ENCODE assay signal across 18 cellular contexts in the genomic region with DNA sequence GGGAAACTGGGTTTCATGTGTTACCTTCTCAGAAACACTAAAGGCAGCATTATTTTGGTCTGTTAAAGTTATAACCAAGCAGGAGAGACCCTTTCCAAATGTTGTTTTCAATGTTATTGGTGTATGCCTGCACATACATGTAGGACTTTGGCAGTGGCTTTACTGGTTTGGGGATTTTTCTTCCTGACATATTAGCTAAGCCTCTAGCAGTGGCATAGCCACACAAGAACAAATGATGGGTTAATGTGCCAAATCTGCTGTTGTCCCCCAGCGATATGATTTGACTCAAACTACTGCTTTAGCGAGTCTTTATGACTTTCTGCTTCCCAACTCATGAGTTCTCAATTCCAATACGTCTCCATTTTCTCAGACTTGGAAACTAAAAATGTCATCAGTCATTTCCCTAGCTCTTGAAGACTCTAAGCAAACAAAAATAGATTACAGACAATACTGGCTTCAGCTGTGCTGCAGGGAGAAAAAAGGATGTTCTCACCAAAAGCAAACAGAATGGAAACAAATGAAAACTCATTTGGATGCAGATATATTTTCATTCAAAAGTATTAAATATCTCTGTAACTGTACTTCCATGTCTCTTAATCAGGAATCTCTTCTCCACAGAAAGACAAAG. TPM values are rescaled to one million over a fixed set of nuclear protein-coding genes. Genes with fewer than 3 reads are reported as not detected.
DNase-seq lines count a peak whose midpoint lies in the region; ATAC-seq and TF ChIP-seq lines count a peak whose summit lies in the region.
"Had no signal": no experiment of that assay in that cellular context is flagged by ENCODE, and none has a peak within 500 bp of the region (broad histone marks: within the 10 kb centered on the region; RNA-seq: fewer than 3 reads in every experiment).

No MANE protein-coding gene starts in this region.

- CTCF ChIA-PET in AG04450 (lab: Charles Lee): interaction anchor here (1.9 kb wide), 1 partner anchor 8 kb away, joined by 4 read pairs; no protein-coding TSS in a partner anchor

- peaks cover 69% of the 10 kb centered on the region for H3F3A ChIP-seq in neural progenitor cell (ENCODE audit: low read depth)

- H3K79me2 ChIP-seq in neural progenitor cell (ENCODE audit: low read depth): no peaks in the 10 kb centered on the region

- H2AFZ ChIP-seq in neural progenitor cell (replicated peaks): no peak overlapping the region

- no peaks in the 10 kb centered on the region for H3K9me3 ChIP-seq in AG04450 (ENCODE audit: control insufficient read depth, insufficient read depth, low read length)
- H3K9me3 ChIP-seq in HUES48 (ENCODE audit: control insufficient read depth, insufficient read depth, low read length): no peaks in the 10 kb centered on the region
- no peaks in the 10 kb centered on the region for H3K9me3 ChIP-seq in neural progenitor cell (ENCODE audit: low read depth)
- H3K9me3 ChIP-seq: heart right ventricle, vagina had no signal

- no peak overlapping the region for H3K4me3 Mint-ChIP-seq in neural progenitor cell
- H3K4me3 Mint-ChIP-seq in activated naive CD8-positive, alpha-beta T cell treated with anti-CD3 and anti-CD28 coated beads for 36 hours: no peak overlapping the region

- H3K36me3 ChIP-seq in HUES48 (ENCODE audit: control insufficient read depth, insufficient read depth, low read length): peaks cover 47% of the 10 kb centered on the region
- peaks cover 3% of the 10 kb centered on the region for H3K36me3 ChIP-seq in neural progenitor cell

- TF ChIP-seq CTCF in AG04450 (IDR thresholded peaks at IDR 0.05; ENCODE audit: low read depth, low read length): no peak
- TF ChIP-seq CTCF in astrocyte of the spinal cord (IDR thresholded peaks at IDR 0.05; ENCODE audit: low read depth, low read length): no peak
- TF ChIP-seq CTCF in neural progenitor cell (IDR thresholded peaks at IDR 0.05): no peak

- POLR2A ChIA-PET in AG04450 (lab: Yijun Ruan, JAX): interaction anchor here (0.7 to 3.4 kb wide), 5 partner anchors 19 to 193 kb away, joined by 3 to 12 read pairs (median 3); a partner anchor contains a TSS

- ATAC-seq in stimulated activated naive CD8-positive, alpha-beta T cell treated with anti-CD3 and anti-CD28 coated beads, Interleukin-15, Interleukin-2, amounts not matched to agents 100 U/mL and 50 U/mL, for 24 hours: no peak
- ATAC-seq: heart right ventricle, left ventricle myocardium superior had no signal

- in situ Hi-C loops in astrocyte of the spinal cord (cut with HindIII; ENCODE audit: low sequenced_read_pairs): no loop called here

- H3K27ac ChIP-seq in AG04450 (ENCODE audit: low read depth, low read length) (peak overlapping the region; percentile 32), HUES48 (ENCODE audit: low read depth, low read length) (peak overlapping the region; percentile 18), neural progenitor cell (peak overlapping the region; percentile 55)
- H3K27ac ChIP-seq: heart right ventricle, KMS-11, vagina had no signal

- H3K36me3 Mint-ChIP-seq in neural progenitor cell: peaks cover 26% of the 10 kb centered on the region
- no peaks in the 10 kb centered on the region for H3K36me3 Mint-ChIP-seq in activated naive CD8-positive, alpha-beta T cell treated with anti-CD3 and anti-CD28 coated beads for 36 hours

- H3K9ac ChIP-seq in HUES48 (ENCODE audit: low read depth, low read length) (no peak overlapping the region), neural progenitor cell (no peak overlapping the region)
- H3K9ac ChIP-seq: KMS-11 had no signal

- H3K9me3 Mint-ChIP-seq in neural progenitor cell: no peaks in the 10 kb centered on the region
- no peaks in the 10 kb centered on the region for H3K9me3 Mint-ChIP-seq in activated naive CD8-positive, alpha-beta T cell treated with anti-CD3 and anti-CD28 coated beads for 36 hours

- H3K27me3 ChIP-seq in AG04450 (ENCODE audit: control insufficient read depth, insufficient read depth, low read length): no peaks in the 10 kb centered on the region
- H3K27me3 ChIP-seq in HUES48 (ENCODE audit: control insufficient read depth, insufficient read depth, low read length): no peaks in the 10 kb centered on the region
- H3K27me3 ChIP-seq in neural progenitor cell: no peaks in the 10 kb centered on the region
- H3K27me3 ChIP-seq: heart right ventricle, vagina had no signal

- peak overlapping the region; percentile 34 for H3K27ac Mint-ChIP-seq in neural progenitor cell
- H3K27ac Mint-ChIP-seq in activated naive CD8-positive, alpha-beta T cell treated with anti-CD3 and anti-CD28 coated beads for 36 hours: no peak overlapping the region

- DNase-seq in AG04450 (ENCODE audit: low read depth, low spot score): no peak
- peak; percentile 22 for DNase-seq in astrocyte of the spinal cord (ENCODE audit: low read depth, low spot score)
- no peak for DNase-seq in neural progenitor cell (ENCODE audit: low spot score)
- no peak for DNase-seq in Kasumi-1 (lab: John Stamatoyannopoulos, UW)
- DNase-seq in activated naive CD8-positive, alpha-beta T cell treated with anti-CD3 and anti-CD28 coated beads for 36 hours: no peak
- DNase-seq in DMS 273 (lab: John Stamatoyannopoulos, UW; ENCODE audit: unreplicated experiment): no peak
- no peak for DNase-seq in stimulated activated naive CD8-positive, alpha-beta T cell treated with anti-CD3 and anti-CD28 coated beads, Interleukin-15, Interleukin-2, amounts not matched to agents 100 U/mL and 50 U/mL, for 24 hours
- DNase-seq: activated naive CD4-positive, alpha-beta T cell treated with anti-CD3 and anti-CD28 coated beads, Interleukin-2, amount 50 U/mL, for 16 hours; aorta; DMS79 treated with DMSO at 0.1 percent for 48 hours; heart right ventricle; left ventricle myocardium superior; NCI-H2029; NCI-H524; stimulated activated CD8-positive, alpha-beta memory T cell treated with anti-CD3 and anti-CD28 coated beads, Interleukin-4, amount 100 ng/mL, for 48 hours had no signal

- H4K20me1 ChIP-seq in neural progenitor cell (ENCODE audit: low read depth): peaks cover 3% of the 10 kb centered on the region

- peaks cover 16% of the 10 kb centered on the region for H3K4me1 Mint-ChIP-seq in neural progenitor cell
- H3K4me1 Mint-ChIP-seq in activated naive CD8-positive, alpha-beta T cell treated with anti-CD3 and anti-CD28 coated beads for 36 hours: peaks cover 6% of the 10 kb centered on the region

- H3K27me3 Mint-ChIP-seq in neural progenitor cell (ENCODE audit: insufficient read depth, low read depth): no peaks in the 10 kb centered on the region
- no peaks in the 10 kb centered on the region for H3K27me3 Mint-ChIP-seq in activated naive CD8-positive, alpha-beta T cell treated with anti-CD3 and anti-CD28 coated beads for 36 hours

- no peak overlapping the region for H3K4me2 ChIP-seq in neural progenitor cell
- H3K4me2 ChIP-seq: KMS-11 had no signal

- peaks cover 37% of the 10 kb centered on the region for H3K4me1 ChIP-seq in HUES48 (ENCODE audit: control insufficient read depth, insufficient read depth, low read length)
- peaks cover 28% of the 10 kb centered on the region for H3K4me1 ChIP-seq in neural progenitor cell

- no peak overlapping the region for H3K4me3 ChIP-seq in AG04450 (ENCODE audit: low read depth, low read length)
- H3K4me3 ChIP-seq in HUES48 (ENCODE audit: low read depth, low read length): no peak overlapping the region
- H3K4me3 ChIP-seq in astrocyte of the spinal cord (ENCODE audit: low read depth, low read length): no peak overlapping the region
- H3K4me3 ChIP-seq in neural progenitor cell: no peak overlapping the region
- H3K4me3 ChIP-seq: heart right ventricle, vagina had no signal

RNA-seq across cellular contexts. Expression of a gene that starts 29.6 kb away (rescaled TPM):
- 1,162 and 1,348 TPM in 2 replicates for polyA plus RNA-seq in AG04450 (2011; rRNA removed)
- polyA minus RNA-seq in AG04450 (2011; rRNA and poly(A)+ RNA removed): 575 and 622 TPM in 2 replicates
- total RNA-seq in neural progenitor cell (ENCODE audit: low replicate concordance): 614 and 623 TPM in 2 replicates
- 1 to 10 TPM; 5.1 to 5.4 TPM for total RNA-seq in activated naive CD8-positive, alpha-beta T cell treated with anti-CD3 and anti-CD28 coated beads for 36 hours

RNA-seq across cellular contexts. Expression of a gene that starts 49.5 kb away (rescaled TPM):
- 31.6 and 51.1 TPM in 2 replicates for polyA plus RNA-seq in AG04450 (2011; rRNA removed)
- 10.6 and 18.5 TPM in 2 replicates for polyA minus RNA-seq in AG04450 (2011; rRNA and poly(A)+ RNA removed)
- 3.6 and 4.4 TPM in 2 replicates for total RNA-seq in neural progenitor cell (ENCODE audit: low replicate concordance)
- total RNA-seq in activated naive CD8-positive, alpha-beta T cell treated with anti-CD3 and anti-CD28 coated beads for 36 hours: 10 to 100 TPM; 23.2 to 23.5 TPM

Comparison
In these comparisons a context has a peak if more than half of its experiments do, and no peak if none do; other contexts are left out.
1. RNA of a gene that starts 29.6 kb away (total RNA-seq): 614 to 623 TPM in neural progenitor cell; 5.1 to 5.4 TPM in activated naive CD8-positive, alpha-beta T cell treated with anti-CD3 and anti-CD28 coated beads for 36 hours; every median in the first group is over 10 times any median in the second.
2. Peak in every context shown above with its lines, with median percentiles within 50 percentile points of each other: H3K27ac ChIP-seq.